ENCODE assay signal across 19 cellular contexts in genomic region chr20:42902519-42902908, GRCh38.
DNase-seq lines count a peak whose midpoint lies in the region; ATAC-seq, FAIRE-seq and TF ChIP-seq lines count a peak whose summit lies in the region.
"Had no signal": no experiment of that assay in that cellular context is flagged by ENCODE, and none has a peak within 500 bp of the region (broad histone marks: within the 10 kb centered on the region; RNA-seq: fewer than 3 reads in every experiment).

No MANE protein-coding gene starts in this region.

- H4K91ac ChIP-seq in H1 (replicated peaks; ENCODE audit: insufficient read length, low read length) = no peak overlapping the region

- H3K36me3 ChIP-seq in heart left ventricle (no peaks in the 10 kb centered on the region), Karpas-422 (ENCODE audit: insufficient read depth, low read length) (0 out of 2 replicates have a peak, but pooled peaks cover 3% of the 10 kb centered on the region), H1 (ENCODE audit: control insufficient read depth in 2 of 4, insufficient read depth in 4 of 4, low read length in 3 of 4) (no peaks in the 10 kb centered on the region), parathyroid adenoma (ENCODE audit: control insufficient read depth, insufficient read depth, low read length) (no peaks in the 10 kb centered on the region)
- H3K36me3 ChIP-seq: BLaER1 treated with 17β-estradiol and CSF1 and Interleukin-3, amounts not matched to agents 10 nM and 100 nM had no signal

- H2BK120ac ChIP-seq in H1 (replicated peaks; ENCODE audit: low read depth, low read length) = no peak overlapping the region

- H4K5ac ChIP-seq in H1 (ENCODE audit: insufficient read length, low read depth, low read length) = no peak overlapping the region

- ATAC-seq in heart left ventricle (no peak), left ventricle myocardium superior (no peak), HG03378 (IDR thresholded peaks at IDR 0.05; ENCODE audit: unreplicated experiment) (no peak), HG03135 (IDR thresholded peaks at IDR 0.05; ENCODE audit: unreplicated experiment) (no peak)
- ATAC-seq: CD8-positive, alpha-beta T cell had no signal

- H3K4me3 ChIP-seq in heart left ventricle = no peak overlapping the region
- H3K4me3 ChIP-seq in Karpas-422 (ENCODE audit: low read length) = no peak overlapping the region
- H3K4me3 ChIP-seq in H1 (ENCODE audit: extremely low read depth in 1 of 4, insufficient read depth in 2 of 4, low read depth in 3 of 4, low read length in 4 of 4) = no peak overlapping the region
- no peak overlapping the region for H3K4me3 ChIP-seq in parathyroid adenoma (ENCODE audit: low read depth, low read length)
- H3K4me3 ChIP-seq: BLaER1 treated with 17β-estradiol and CSF1 and Interleukin-3, amounts not matched to agents 10 nM and 100 nM had no signal

- CTCF ChIA-PET in H1 (lab: Charles Lee; ENCODE audit: partially characterized antibody) = interaction anchor here (0.6 kb wide), 2 partner anchors 24 to 1886 kb away, joined by 3 read pairs; no protein-coding TSS in a partner anchor

- H2AK5ac ChIP-seq in H1 (ENCODE audit: low read depth, low read length) = no peak overlapping the region

- peaks cover 0 to 20% (median 5%) of the 10 kb centered on the region in 12 donors for H3K4me1 ChIP-seq in heart left ventricle
- peaks cover 72% of the 10 kb centered on the region for H3K4me1 ChIP-seq in Karpas-422 (ENCODE audit: low read length)
- H3K4me1 ChIP-seq in H1 (replicated peaks in 1 of 4; ENCODE audit: control insufficient read depth in 3 of 4, insufficient read depth in 4 of 4, low read length in 3 of 4) = no peaks in the 10 kb centered on the region
- H3K4me1 ChIP-seq in parathyroid adenoma = peaks cover 59% of the 10 kb centered on the region

- H2BK20ac ChIP-seq in H1 (ENCODE audit: low read length) = no peak overlapping the region

- H3K4me3 Mint-ChIP-seq in activated T-helper 1 cell treated with anti-CD3 and anti-CD28 coated beads, Interleukin-12 subunit alpha, Interleukin-12 subunit beta, Interleukin-2, Interleukin-4 antibody, amounts not matched to agents 30 ng/mL and 10 ng/mL and 1 ng/mL, durations not matched to agents 14 hours and 24 hours and 36 hours = no peak overlapping the region
- H3K4me3 Mint-ChIP-seq: B cell; CD8-positive, alpha-beta T cell; H9 had no signal

- no peak for DNase-seq in heart left ventricle
- no peak for DNase-seq in left ventricle myocardium superior
- DNase-seq in Karpas-422 = no peak
- no peak for DNase-seq in H1 (ENCODE audit: low read depth in 1 of 2, low spot score in 2 of 2)
- DNase-seq in activated T-helper 1 cell treated with anti-CD3 and anti-CD28 coated beads, Interleukin-12 subunit alpha, Interleukin-12 subunit beta, Interleukin-2, Interleukin-4 antibody, amounts not matched to agents 30 ng/mL and 10 ng/mL and 1 ng/mL, durations not matched to agents 14 hours and 24 hours and 36 hours (ENCODE audit: low spot score) = no peak
- DNase-seq: 8988T; Calu3; CD8-positive, alpha-beta T cell; DMS79 treated with DMSO at 0.1 percent for 48 hours; GF-D8; GOT3; H9; IMR-90 had no signal

- H2BK5ac ChIP-seq in H1 (ENCODE audit: low read depth, low read length) = no peak overlapping the region

- H3K36me3 Mint-ChIP-seq in activated T-helper 1 cell treated with anti-CD3 and anti-CD28 coated beads, Interleukin-12 subunit alpha, Interleukin-12 subunit beta, Interleukin-2, Interleukin-4 antibody, amounts not matched to agents 30 ng/mL and 10 ng/mL and 1 ng/mL, durations not matched to agents 14 hours and 24 hours and 36 hours (ENCODE audit: low read depth) = no peaks in the 10 kb centered on the region
- H3K36me3 Mint-ChIP-seq: CD8-positive, alpha-beta T cell had no signal

- no peak for TF ChIP-seq EP300 in H1 (IDR thresholded peaks at IDR 0.05; ENCODE audit: borderline replicate concordance in 1 of 2, low read depth in 2 of 2, low read length in 2 of 2)

- no peaks in the 10 kb centered on the region for H3K9me2 ChIP-seq in Karpas-422 (replicated peaks; ENCODE audit: insufficient read depth, low read length)

- TF ChIP-seq POLR2A in heart left ventricle (IDR thresholded peaks at IDR 0.05) = no peak
- TF ChIP-seq POLR2A in H1 (IDR thresholded peaks at IDR 0.05; ENCODE audit: control extremely low read depth in 1 of 2, low read depth in 2 of 2, low read length in 2 of 2) = no peak

- no peak overlapping the region for H2AFZ ChIP-seq in Karpas-422 (ENCODE audit: low read length)
- no peak overlapping the region for H2AFZ ChIP-seq in H1 (ENCODE audit: low read length)
- H2AFZ ChIP-seq in parathyroid adenoma = no peak overlapping the region

- H3K79me2 ChIP-seq in Karpas-422 (ENCODE audit: low read length) (peaks cover 15% of the 10 kb centered on the region; the same call in 1 of the 2 replicates), H1 (ENCODE audit: control insufficient read depth in 1 of 2, insufficient read depth in 2 of 2, low read length in 2 of 2) (no peaks in the 10 kb centered on the region), parathyroid adenoma (peaks cover 6% of the 10 kb centered on the region)

- no peak overlapping the region for H4K8ac ChIP-seq in H1 (ENCODE audit: extremely low read depth, insufficient read depth, low read length)

- FAIRE-seq in H1 (lab: Jason Lieb, UNC) = no peak

- intact Hi-C loops in heart left ventricle (cut with DNase I) (no loop called here), left ventricle myocardium superior (cut with micrococcal nuclease) (no loop called here)
- intact Hi-C loops in activated T-helper 1 cell treated with anti-CD3 and anti-CD28 coated beads, Interleukin-12 subunit alpha, Interleukin-12 subunit beta, Interleukin-2, Interleukin-4 antibody, amounts not matched to agents 30 ng/mL and 10 ng/mL and 1 ng/mL, durations not matched to agents 14 hours and 24 hours and 36 hours (cut with micrococcal nuclease) = no loop called here

- H3K4ac ChIP-seq in H1 (replicated peaks; ENCODE audit: insufficient read length, low read depth, low read length) = no peak overlapping the region

- no peaks in the 10 kb centered on the region for H3K23me2 ChIP-seq in H1 (ENCODE audit: low read depth, low read length)

- H3K9ac ChIP-seq in Karpas-422 (ENCODE audit: low read length) = peak overlapping the region; percentile 29
- no peak overlapping the region for H3K9ac ChIP-seq in H1 (replicated peaks in 1 of 4; ENCODE audit: extremely low read depth in 1 of 4, low read depth in 3 of 4, low read length in 3 of 4)
- no peak overlapping the region for H3K9ac ChIP-seq in parathyroid adenoma
- H3K9ac ChIP-seq: BLaER1 treated with 17β-estradiol and CSF1 and Interleukin-3, amounts not matched to agents 10 nM and 100 nM had no signal

- POLR2A ChIA-PET in H1 (lab: Charles Lee; ENCODE audit: partially characterized antibody) = no interaction called here

- TF ChIP-seq CTCF in heart left ventricle (IDR thresholded peaks at IDR 0.05) (no peak), H1 (IDR thresholded peaks at IDR 0.05; ENCODE audit: control extremely low read depth in 1 of 3, insufficient read depth in 1 of 3, low read depth in 1 of 3, low read length in 3 of 3) (no peak), parathyroid adenoma (IDR thresholded peaks at IDR 0.05) (no peak)

- H3K4me2 ChIP-seq in Karpas-422 (ENCODE audit: low read depth, low read length, poor library complexity, severe bottlenecking) = peak overlapping the region; percentile 1
- no peak overlapping the region for H3K4me2 ChIP-seq in H1 (ENCODE audit: insufficient read depth in 1 of 2, low read depth in 2 of 2, low read length in 2 of 2)
- no peak overlapping the region for H3K4me2 ChIP-seq in parathyroid adenoma (ENCODE audit: low read length)

- no peak overlapping the region for H2BK15ac ChIP-seq in H1 (ENCODE audit: low read length)

- H3K9me3 Mint-ChIP-seq in activated T-helper 1 cell treated with anti-CD3 and anti-CD28 coated beads, Interleukin-12 subunit alpha, Interleukin-12 subunit beta, Interleukin-2, Interleukin-4 antibody, amounts not matched to agents 30 ng/mL and 10 ng/mL and 1 ng/mL, durations not matched to agents 14 hours and 24 hours and 36 hours = no peaks in the 10 kb centered on the region
- H3K9me3 Mint-ChIP-seq: CD8-positive, alpha-beta T cell; H9 had no signal

- H3K9me3 ChIP-seq in heart left ventricle = no peaks in the 10 kb centered on the region
- H3K9me3 ChIP-seq in Karpas-422 (ENCODE audit: low read length) = no peaks in the 10 kb centered on the region
- H3K9me3 ChIP-seq in H1 (ENCODE audit: insufficient read depth in 2 of 2, low read depth in 1 of 2, low read length in 1 of 2) = no peaks in the 10 kb centered on the region
- no peaks in the 10 kb centered on the region for H3K9me3 ChIP-seq in parathyroid adenoma (ENCODE audit: control insufficient read depth, low read length)
- H3K9me3 ChIP-seq: BLaER1 treated with 17β-estradiol and CSF1 and Interleukin-3, amounts not matched to agents 10 nM and 100 nM had no signal

- no peak for TF ChIP-seq RAD21 in H1 (IDR thresholded peaks at IDR 0.05 in 1 of 2, conservative IDR thresholded peaks at IDR 0.05 in 1 of 2; ENCODE audit: low read depth in 2 of 2, low read length in 2 of 2)

- no peaks in the 10 kb centered on the region for H3K27me3 Mint-ChIP-seq in activated T-helper 1 cell treated with anti-CD3 and anti-CD28 coated beads, Interleukin-12 subunit alpha, Interleukin-12 subunit beta, Interleukin-2, Interleukin-4 antibody, amounts not matched to agents 30 ng/mL and 10 ng/mL and 1 ng/mL, durations not matched to agents 14 hours and 24 hours and 36 hours (ENCODE audit: insufficient read depth)
- H3K27me3 Mint-ChIP-seq: B cell had no signal

- no peak overlapping the region for H2BK12ac ChIP-seq in H1 (ENCODE audit: low read depth, low read length)

- 85 to 90% (median 89%) methylated on average over 3 of the region's 3 CpGs for WGBS in heart left ventricle, 4 donors
- 81% methylated on average over 3 of the region's 3 CpGs; no CpG with 5 or more reads in 1 of the 2 experiments for WGBS in H1 (ENCODE audit: extremely low coverage in 1 of 2, insufficient coverage in 1 of 2, insufficient read length in 1 of 2, insufficient replicate concordance in 2 of 2, low coverage in 1 of 2, low lambda C conversion rate in 2 of 2, missing lambda C conversion rate in 1 of 2), 2 experiments

- H3K27ac ChIP-seq in heart left ventricle = peak overlapping the region in 11 of 12 donors; percentile 15 to 86 (median 52)
- H3K27ac ChIP-seq in Karpas-422 (ENCODE audit: low read length) = peak overlapping the region; percentile 73
- no peak overlapping the region for H3K27ac ChIP-seq in H1 (ENCODE audit: low read depth, low read length)
- H3K27ac ChIP-seq in parathyroid adenoma = peak overlapping the region; percentile 29
- H3K27ac ChIP-seq: HL-60 had no signal

- no peak overlapping the region for H3K56ac ChIP-seq in H1 (replicated peaks; ENCODE audit: insufficient read length, low read depth, low read length)

- H3K14ac ChIP-seq in H1 (ENCODE audit: insufficient read length) = no peak overlapping the region

- H3K27me3 ChIP-seq in heart left ventricle (no peaks in the 10 kb centered on the region), Karpas-422 (ENCODE audit: low read length) (no peaks in the 10 kb centered on the region), H1 (replicated peaks in 1 of 4; ENCODE audit: control insufficient read depth in 3 of 4, extremely low read depth in 1 of 4, insufficient read depth in 3 of 4, low read length in 3 of 4) (no peaks in the 10 kb centered on the region), parathyroid adenoma (ENCODE audit: control insufficient read depth, insufficient read depth, low read length) (no peaks in the 10 kb centered on the region)
- H3K27me3 ChIP-seq: BLaER1 treated with 17β-estradiol and CSF1 and Interleukin-3, amounts not matched to agents 10 nM and 100 nM had no signal

- no peaks in the 10 kb centered on the region for H4K20me1 ChIP-seq in Karpas-422 (ENCODE audit: insufficient read depth, low read depth, low read length)
- H4K20me1 ChIP-seq in H1 (replicated peaks in 1 of 2; ENCODE audit: control insufficient read depth in 1 of 2, insufficient read depth in 2 of 2, low read length in 2 of 2) = no peaks in the 10 kb centered on the region
- H4K20me1 ChIP-seq: BLaER1 treated with 17β-estradiol and CSF1 and Interleukin-3, amounts not matched to agents 10 nM and 100 nM had no signal

- no peak overlapping the region for H3K18ac ChIP-seq in H1 (ENCODE audit: extremely low read depth, low read length)

- H3K79me1 ChIP-seq in H1 (ENCODE audit: low read depth, low read length) = no peaks in the 10 kb centered on the region

- no peak overlapping the region for H3K23ac ChIP-seq in H1 (ENCODE audit: insufficient read length)

- no peak overlapping the region for H3K27ac Mint-ChIP-seq in activated T-helper 1 cell treated with anti-CD3 and anti-CD28 coated beads, Interleukin-12 subunit alpha, Interleukin-12 subunit beta, Interleukin-2, Interleukin-4 antibody, amounts not matched to agents 30 ng/mL and 10 ng/mL and 1 ng/mL, durations not matched to agents 14 hours and 24 hours and 36 hours
- H3K27ac Mint-ChIP-seq: B cell; CD8-positive, alpha-beta T cell; H9 had no signal

- no peaks in the 10 kb centered on the region for H3K4me1 Mint-ChIP-seq in activated T-helper 1 cell treated with anti-CD3 and anti-CD28 coated beads, Interleukin-12 subunit alpha, Interleukin-12 subunit beta, Interleukin-2, Interleukin-4 antibody, amounts not matched to agents 30 ng/mL and 10 ng/mL and 1 ng/mL, durations not matched to agents 14 hours and 24 hours and 36 hours (ENCODE audit: low read depth)
- H3K4me1 Mint-ChIP-seq: B cell had no signal
